ENCODE assay signal across 1 cellular context in the genomic region with DNA sequence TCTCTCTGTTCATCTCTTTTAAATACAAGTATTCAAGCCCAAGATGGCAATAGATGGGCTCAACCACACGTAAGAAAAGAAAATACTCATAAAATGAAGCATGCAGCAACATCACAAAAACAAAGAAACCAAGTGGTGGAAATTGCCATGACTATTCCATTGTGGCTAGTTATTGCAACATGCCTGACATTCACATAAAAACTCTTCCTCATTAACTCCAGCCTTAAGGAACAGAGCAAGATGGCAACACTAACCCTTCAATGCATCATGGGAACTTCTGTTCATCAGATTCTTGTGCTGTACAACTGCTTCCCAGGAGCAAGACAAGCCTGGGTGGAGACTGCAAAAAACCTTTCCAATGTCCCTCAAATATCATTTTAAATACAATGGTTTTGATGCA.
TF ChIP-seq lines count a peak whose summit lies in the region.

No MANE protein-coding gene starts in this region.

TF ChIP-seq in SK-N-SH, 30 proteins besides CTCF, POLR2A, EP300 and RAD21:
- TF ChIP-seq, protein P1, sequence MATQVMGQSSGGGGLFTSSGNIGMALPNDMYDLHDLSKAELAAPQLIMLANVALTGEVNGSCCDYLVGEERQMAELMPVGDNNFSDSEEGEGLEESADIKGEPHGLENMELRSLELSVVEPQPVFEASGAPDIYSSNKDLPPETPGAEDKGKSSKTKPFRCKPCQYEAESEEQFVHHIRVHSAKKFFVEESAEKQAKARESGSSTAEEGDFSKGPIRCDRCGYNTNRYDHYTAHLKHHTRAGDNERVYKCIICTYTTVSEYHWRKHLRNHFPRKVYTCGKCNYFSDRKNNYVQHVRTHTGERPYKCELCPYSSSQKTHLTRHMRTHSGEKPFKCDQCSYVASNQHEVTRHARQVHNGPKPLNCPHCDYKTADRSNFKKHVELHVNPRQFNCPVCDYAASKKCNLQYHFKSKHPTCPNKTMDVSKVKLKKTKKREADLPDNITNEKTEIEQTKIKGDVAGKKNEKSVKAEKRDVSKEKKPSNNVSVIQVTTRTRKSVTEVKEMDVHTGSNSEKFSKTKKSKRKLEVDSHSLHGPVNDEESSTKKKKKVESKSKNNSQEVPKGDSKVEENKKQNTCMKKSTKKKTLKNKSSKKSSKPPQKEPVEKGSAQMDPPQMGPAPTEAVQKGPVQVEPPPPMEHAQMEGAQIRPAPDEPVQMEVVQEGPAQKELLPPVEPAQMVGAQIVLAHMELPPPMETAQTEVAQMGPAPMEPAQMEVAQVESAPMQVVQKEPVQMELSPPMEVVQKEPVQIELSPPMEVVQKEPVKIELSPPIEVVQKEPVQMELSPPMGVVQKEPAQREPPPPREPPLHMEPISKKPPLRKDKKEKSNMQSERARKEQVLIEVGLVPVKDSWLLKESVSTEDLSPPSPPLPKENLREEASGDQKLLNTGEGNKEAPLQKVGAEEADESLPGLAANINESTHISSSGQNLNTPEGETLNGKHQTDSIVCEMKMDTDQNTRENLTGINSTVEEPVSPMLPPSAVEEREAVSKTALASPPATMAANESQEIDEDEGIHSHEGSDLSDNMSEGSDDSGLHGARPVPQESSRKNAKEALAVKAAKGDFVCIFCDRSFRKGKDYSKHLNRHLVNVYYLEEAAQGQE (IDR thresholded peaks at IDR 0.05; ENCODE audit: low read depth, low read length): no peak
- TF ChIP-seq USF1 (IDR thresholded peaks at IDR 0.05; ENCODE audit: borderline replicate concordance, low read depth) (no peak), MXI1 (IDR thresholded peaks at IDR 0.05; ENCODE audit: low read depth, low read length) (no peak), SMC3 (IDR thresholded peaks at IDR 0.05; ENCODE audit: low read depth, low read length) (no peak), ZBTB33 (IDR thresholded peaks at IDR 0.05; ENCODE audit: borderline replicate concordance, low read depth) (no peak), YY1 (IDR thresholded peaks at IDR 0.05; ENCODE audit: low read depth) (no peak), TEAD4 (IDR thresholded peaks at IDR 0.05; ENCODE audit: borderline replicate concordance, insufficient read depth) (no peak), MEF2A (IDR thresholded peaks at IDR 0.05; ENCODE audit: borderline replicate concordance, low read depth) (no peak), CHD2 (IDR thresholded peaks at IDR 0.05; ENCODE audit: low read length, partially characterized antibody) (no peak), RCOR1 (IDR thresholded peaks at IDR 0.05; ENCODE audit: low read length) (no peak), RXRA (IDR thresholded peaks at IDR 0.05; ENCODE audit: borderline replicate concordance, low read depth) (no peak), ELF1 (IDR thresholded peaks at IDR 0.05) (no peak), NFIC (IDR thresholded peaks at IDR 0.05; ENCODE audit: borderline replicate concordance) (no peak)
- TF ChIP-seq, protein P2, sequence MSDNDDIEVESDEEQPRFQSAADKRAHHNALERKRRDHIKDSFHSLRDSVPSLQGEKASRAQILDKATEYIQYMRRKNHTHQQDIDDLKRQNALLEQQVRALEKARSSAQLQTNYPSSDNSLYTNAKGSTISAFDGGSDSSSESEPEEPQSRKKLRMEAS (IDR thresholded peaks at IDR 0.05; ENCODE audit: low read depth): no peak
TF ChIP-seq in SK-N-SH: peak in this region for 0.
